Comparison of ENCODE assay signal across 2 cellular contexts in genomic region chr12:53636641-53637040, GRCh38.
TF ChIP-seq lines count a peak whose summit lies in the region.

No MANE protein-coding gene starts in this region.

TF ChIP-seq in A549, 52 proteins besides CTCF, POLR2A, EP300 and RAD21:
- TF ChIP-seq PBX3 (IDR thresholded peaks at IDR 0.05), result no peak
- peak; percentile 79 for TF ChIP-seq MAFK (IDR thresholded peaks at IDR 0.05; ENCODE audit: partially characterized antibody)
- no peak for TF ChIP-seq RFX5 (IDR thresholded peaks at IDR 0.05)

TF ChIP-seq in IMR-90, 13 proteins besides CTCF, POLR2A, EP300 and RAD21:
- TF ChIP-seq BHLHE40 (IDR thresholded peaks at IDR 0.05; ENCODE audit: low read depth, low read length) (no peak), MAFK (IDR thresholded peaks at IDR 0.05; ENCODE audit: low read depth, low read length) (peak; percentile 66), MAZ (IDR thresholded peaks at IDR 0.05; ENCODE audit: borderline replicate concordance, low read depth, low read length) (no peak), CEBPB (IDR thresholded peaks at IDR 0.05; ENCODE audit: low read depth, low read length) (no peak)
TF ChIP-seq in IMR-90: peak in this region for 1.
